1 cellular context compared by ENCODE assay signal in genomic region chr5:173301695-173302545, GRCh38.
TF ChIP-seq lines count a peak whose summit lies in the region.

No MANE protein-coding gene starts in this region.

TF ChIP-seq in HepG2, 621 proteins besides CTCF, POLR2A, EP300 and RAD21 (continued from another document):
- TF ChIP-seq ZNF687 (CRISPR knock-in tag; IDR thresholded peaks at IDR 0.05) = peak; percentile 71
- 0 out of 2 replicates have a peak, but pooled peaks have one; percentile 22 for TF ChIP-seq MYC (CRISPR knock-in tag; IDR thresholded peaks at IDR 0.05; ENCODE audit: borderline replicate concordance)
- TF ChIP-seq NR2F1 (CRISPR knock-in tag; IDR thresholded peaks at IDR 0.05) = peak; percentile 46 to 54; a peak in 1 of 4 replicates
- TF ChIP-seq BCL3 (CRISPR knock-in tag; IDR thresholded peaks at IDR 0.05) = no peak
- TF ChIP-seq SAP130 (CRISPR knock-in tag; IDR thresholded peaks at IDR 0.05; ENCODE audit: low read depth) = peak; percentile 58; the same call in 1 of the 2 replicates
- peak; percentile 65 for TF ChIP-seq PHF21A (CRISPR knock-in tag; IDR thresholded peaks at IDR 0.05)
- peak; percentile 16; the same call in 1 of the 2 replicates for TF ChIP-seq FOSL2 (CRISPR knock-in tag; IDR thresholded peaks at IDR 0.05)
- TF ChIP-seq ZMAT3 (CRISPR knock-in tag; conservative IDR thresholded peaks at IDR 0.05) = no peak
- TF ChIP-seq POLR2AphosphoS2 (IDR thresholded peaks at IDR 0.05; ENCODE audit: low read depth, low read length) = no peak
- TF ChIP-seq ARID5B (CRISPR knock-in tag; IDR thresholded peaks at IDR 0.05) = peak; percentile 27; the same call in 1 of the 2 replicates
- peak; percentile 79 for TF ChIP-seq PAXIP1 (CRISPR knock-in tag; conservative IDR thresholded peaks at IDR 0.05)
- TF ChIP-seq SALL1 (CRISPR knock-in tag; IDR thresholded peaks at IDR 0.05) = peak; percentile 31; the same call in 1 of the 2 replicates
- peak; percentile 63 for TF ChIP-seq SP4 (CRISPR knock-in tag; IDR thresholded peaks at IDR 0.05)
- TF ChIP-seq DPF2 (CRISPR knock-in tag; IDR thresholded peaks at IDR 0.05; ENCODE audit: borderline replicate concordance, low read depth) = peak; percentile 35; the same call in 1 of the 2 replicates
- TF ChIP-seq CAMTA2 (CRISPR knock-in tag; IDR thresholded peaks at IDR 0.05; ENCODE audit: borderline replicate concordance) = no peak
- peak; percentile 47; the same call in 1 of the 2 replicates for TF ChIP-seq HDAC1 (CRISPR knock-in tag; IDR thresholded peaks at IDR 0.05)
- peak; percentile 93 for TF ChIP-seq SP5 (CRISPR knock-in tag; IDR thresholded peaks at IDR 0.05; ENCODE audit: borderline replicate concordance, low read depth)
- TF ChIP-seq MED1 (CRISPR knock-in tag; IDR thresholded peaks at IDR 0.05) = peak; percentile 32; the same call in 1 of the 2 replicates
TF ChIP-seq in HepG2: peak in this region for 66.
